In the genomic region with DNA sequence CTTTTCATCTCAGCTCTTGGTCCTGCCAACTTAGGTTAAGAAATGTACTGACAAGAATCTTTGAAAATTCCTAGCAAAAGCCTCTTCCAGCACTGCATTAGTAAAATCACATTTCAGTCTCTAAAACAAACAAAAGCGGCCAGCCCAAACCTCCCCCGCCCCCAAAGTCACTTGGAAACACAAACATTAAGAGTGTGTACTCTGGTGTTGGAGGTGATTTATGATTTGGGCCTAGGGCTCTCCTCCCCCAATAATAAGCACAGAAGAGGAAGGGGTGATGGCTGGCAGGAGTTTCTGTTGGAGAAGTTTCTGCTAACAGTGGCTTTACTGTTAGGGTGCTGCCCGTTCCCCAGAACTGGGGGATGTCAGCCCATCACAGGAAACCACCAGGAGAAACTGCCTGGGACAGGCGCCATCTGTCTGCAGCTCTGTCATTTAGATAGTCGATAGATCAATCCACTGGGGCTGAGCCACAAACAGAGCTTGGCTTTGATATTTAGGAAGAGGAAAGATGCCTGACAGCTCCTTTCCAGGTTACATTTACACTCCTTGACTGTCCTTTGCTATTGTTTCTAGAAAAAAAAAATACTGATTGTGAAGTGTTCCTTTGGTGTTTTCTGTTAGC, we compare ENCODE assay signal across 1 cellular context.
TF ChIP-seq lines count a peak whose summit lies in the region.

No MANE protein-coding gene starts in this region.

TF ChIP-seq in GM23338, 12 proteins besides CTCF, POLR2A, EP300 and RAD21 (continued from another document):
- TF ChIP-seq REST (IDR thresholded peaks at IDR 0.05; ENCODE audit: unreplicated experiment) (no peak), CREB1 (CRISPR knock-in tag; IDR thresholded peaks at IDR 0.05; ENCODE audit: low read depth) (no peak), POLR2AphosphoS5 (IDR thresholded peaks at IDR 0.05; ENCODE audit: low read depth) (no peak), ZNF114 (CRISPR knock-in tag; IDR thresholded peaks at IDR 0.05) (no peak), ZNF462 (CRISPR knock-in tag; IDR thresholded peaks at IDR 0.05) (no peak), EZH2 (IDR thresholded peaks at IDR 0.05; ENCODE audit: low read depth, unreplicated experiment) (no peak), EZH2phosphoT487 (IDR thresholded peaks at IDR 0.05; ENCODE audit: unreplicated experiment) (no peak), ZNF331 (CRISPR knock-in tag; IDR thresholded peaks at IDR 0.05; ENCODE audit: low read depth) (no peak)
- TF ChIP-seq, protein P1, sequence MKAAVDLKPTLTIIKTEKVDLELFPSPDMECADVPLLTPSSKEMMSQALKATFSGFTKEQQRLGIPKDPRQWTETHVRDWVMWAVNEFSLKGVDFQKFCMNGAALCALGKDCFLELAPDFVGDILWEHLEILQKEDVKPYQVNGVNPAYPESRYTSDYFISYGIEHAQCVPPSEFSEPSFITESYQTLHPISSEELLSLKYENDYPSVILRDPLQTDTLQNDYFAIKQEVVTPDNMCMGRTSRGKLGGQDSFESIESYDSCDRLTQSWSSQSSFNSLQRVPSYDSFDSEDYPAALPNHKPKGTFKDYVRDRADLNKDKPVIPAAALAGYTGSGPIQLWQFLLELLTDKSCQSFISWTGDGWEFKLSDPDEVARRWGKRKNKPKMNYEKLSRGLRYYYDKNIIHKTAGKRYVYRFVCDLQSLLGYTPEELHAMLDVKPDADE (IDR thresholded peaks at IDR 0.05) = no peak
TF ChIP-seq in GM23338: peak in this region for 0.
